7 cellular contexts compared by ENCODE assay signal in the genomic region with DNA sequence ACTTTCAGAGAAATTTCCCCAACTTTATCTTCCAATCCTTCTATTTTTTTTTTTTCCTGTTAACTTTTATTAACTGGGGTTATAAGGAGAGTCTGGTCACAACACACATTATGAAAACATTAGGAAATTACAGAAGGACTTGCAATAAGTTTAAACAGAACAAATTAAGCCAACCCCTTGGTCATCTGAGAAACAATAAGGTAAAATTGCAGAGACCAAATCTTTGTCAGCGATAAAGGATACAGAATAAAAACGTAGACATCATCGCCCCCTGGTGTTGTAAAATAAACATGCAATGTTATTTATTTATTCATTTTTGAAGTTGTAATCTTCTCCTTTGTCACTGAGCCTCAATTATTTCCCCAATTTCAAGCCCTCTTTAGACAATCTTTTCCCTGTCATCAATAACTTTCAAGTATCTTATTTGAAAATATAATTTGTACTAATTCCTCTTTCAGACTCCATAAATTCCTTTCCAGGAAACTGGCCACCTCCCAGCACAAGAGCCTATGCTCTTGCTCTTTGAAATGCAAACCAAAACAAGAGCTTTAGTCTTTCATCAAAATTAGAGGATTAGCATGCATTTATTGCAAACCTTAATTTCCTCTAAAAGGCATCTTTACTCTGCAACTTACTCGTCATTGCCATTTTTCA. TPM values are rescaled to one million over a fixed set of nuclear protein-coding genes. Genes with fewer than 3 reads are reported as not detected.
A peak's percentile ranks its signal among the peaks of the same experiment; 100 is the strongest.
DNase-seq lines count a peak whose midpoint lies in the region; ATAC-seq and TF ChIP-seq lines count a peak whose summit lies in the region.

No MANE protein-coding gene starts in this region.

- no peak for TF ChIP-seq POLR2A in suprapubic skin (IDR thresholded peaks at IDR 0.05)

- TF ChIP-seq CTCF in GM12865 (IDR thresholded peaks at IDR 0.05; ENCODE audit: insufficient read depth, low read depth, low read length, missing control alignments) (peak; percentile 43), LNCAP (IDR thresholded peaks at IDR 0.05) (peak; percentile 52), SK-N-SH (IDR thresholded peaks at IDR 0.05) (peak; percentile 75), foreskin keratinocyte (conservative IDR thresholded peaks at IDR 0.05) (peak; percentile 79), suprapubic skin (IDR thresholded peaks at IDR 0.05) (peak; percentile 32 to 40)

- H3K4me1 ChIP-seq in SK-N-SH (ENCODE audit: control insufficient read depth in 1 of 2, insufficient read depth in 2 of 2, low read depth in 1 of 2, low read length in 1 of 2) (no peaks in the 10 kb centered on the region), foreskin keratinocyte (no peaks in the 10 kb centered on the region), suprapubic skin (no peaks in the 10 kb centered on the region)

- no peaks in the 10 kb centered on the region for H3F3A ChIP-seq in SK-N-SH (replicated peaks; ENCODE audit: insufficient read depth)

- H3K9me3 ChIP-seq in SK-N-SH = no peaks in the 10 kb centered on the region
- no peaks in the 10 kb centered on the region for H3K9me3 ChIP-seq in suprapubic skin

- H3K9ac ChIP-seq in SK-N-SH = no peak overlapping the region

- CTCF ChIA-PET in SK-N-SH (lab: Yijun Ruan, JAX) = interaction anchor here (0.6 to 4.8 kb wide), 12 partner anchors 14 to 1247 kb away, joined by 3 to 26 read pairs (median 3); no protein-coding TSS in a partner anchor

- ATAC-seq in foreskin keratinocyte = no peak

- WGBS in SK-N-SH (ENCODE audit: low lambda C conversion rate) = 20% methylated on average over 4 of the region's 4 CpGs
- 23% methylated on average over 4 of the region's 4 CpGs for WGBS in suprapubic skin

- H3K27ac ChIP-seq in SK-N-SH (ENCODE audit: low read depth in 2 of 2, low read length in 1 of 2) (no peak overlapping the region), foreskin keratinocyte (no peak overlapping the region), suprapubic skin (no peak overlapping the region)

- POLR2A ChIA-PET in SK-N-SH (lab: Yijun Ruan, JAX) = no interaction called here

- H3K9me2 ChIP-seq in SK-N-SH = no peaks in the 10 kb centered on the region

- H3K36me3 ChIP-seq in SK-N-SH (replicated peaks in 1 of 2; ENCODE audit: control insufficient read depth in 1 of 2, insufficient read depth in 2 of 2, low read length in 1 of 2) = no peaks in the 10 kb centered on the region
- no peaks in the 10 kb centered on the region for H3K36me3 ChIP-seq in suprapubic skin

- peaks cover 2% of the 10 kb centered on the region for H3K27me3 ChIP-seq in SK-N-SH (ENCODE audit: insufficient read depth)
- H3K27me3 ChIP-seq in foreskin keratinocyte = peaks cover 33% of the 10 kb centered on the region
- H3K27me3 ChIP-seq in suprapubic skin = no peaks in the 10 kb centered on the region

- no peak overlapping the region for H2AFZ ChIP-seq in SK-N-SH (ENCODE audit: low read depth)

- TF ChIP-seq EP300 in SK-N-SH (IDR thresholded peaks at IDR 0.05; ENCODE audit: borderline replicate concordance in 1 of 2, low read depth in 1 of 2, low read length in 1 of 2) = no peak
- no peak for TF ChIP-seq EP300 in suprapubic skin (IDR thresholded peaks at IDR 0.05)

- TF ChIP-seq RAD21 in SK-N-SH (IDR thresholded peaks at IDR 0.05; ENCODE audit: low read length) = peak; percentile 76

- DNase-seq in GM12865 (ENCODE audit: low read depth) (peak; percentile 45), SK-N-SH (peak; percentile 25), foreskin keratinocyte (peak in 1 of 2 donors; percentile 18), suprapubic skin (ENCODE audit: low spot score in 2 of 2) (no peak), C1 segment of cervical spinal cord (lab: John Stamatoyannopoulos, UW) (no peak), cerebellar cortex (ENCODE audit: low spot score) (no peak)

- no peak overlapping the region for H3K4me3 ChIP-seq in GM12865 (ENCODE audit: low read depth, low read length)
- no peak overlapping the region for H3K4me3 ChIP-seq in SK-N-SH (ENCODE audit: low read depth in 2 of 2, low read length in 1 of 2)
- no peak overlapping the region for H3K4me3 ChIP-seq in suprapubic skin

- no peak overlapping the region for H3K4me2 ChIP-seq in SK-N-SH

- H4K20me1 ChIP-seq in SK-N-SH (ENCODE audit: insufficient read depth) = no peaks in the 10 kb centered on the region

- H3K79me2 ChIP-seq in SK-N-SH (ENCODE audit: insufficient read depth) = no peaks in the 10 kb centered on the region

TF ChIP-seq in SK-N-SH, 30 proteins besides CTCF, POLR2A, EP300 and RAD21:
- TF ChIP-seq RFX5 (IDR thresholded peaks at IDR 0.05; ENCODE audit: low read length) = no peak
- TF ChIP-seq SMC3 (IDR thresholded peaks at IDR 0.05; ENCODE audit: low read depth, low read length) = peak; percentile 57
- no peak for TF ChIP-seq CHD2 (IDR thresholded peaks at IDR 0.05; ENCODE audit: low read length, partially characterized antibody)
- no peak for TF ChIP-seq FOXJ3 (CRISPR knock-in tag; IDR thresholded peaks at IDR 0.05)

RNA-seq across cellular contexts. Expression of a gene that starts 19.5 kb away (rescaled TPM):
- polyA plus RNA-seq in SK-N-SH (2012; rRNA removed) (not detected in 2 replicates), foreskin keratinocyte (not detected in 2 replicates)
- not detected in 2 replicates for polyA plus RNA-seq in SK-N-SH (2012; cell fraction: cytosol; rRNA removed)
- not detected in 2 replicates for polyA plus RNA-seq in SK-N-SH (2012; cell fraction: nucleus; rRNA removed)
- total RNA-seq in foreskin keratinocyte (not detected in 2 replicates), suprapubic skin (not detected)

RNA-seq across cellular contexts. Expression of a gene that starts 30.4 kb away (rescaled TPM):
- polyA plus RNA-seq in SK-N-SH (2012; rRNA removed) = 4.8 TPM in 2 replicates
- polyA plus RNA-seq in SK-N-SH (2012; cell fraction: cytosol; rRNA removed) = 6.9 and 9.4 TPM in 2 replicates
- 0.90 and 1.2 TPM in 2 replicates for polyA plus RNA-seq in SK-N-SH (2012; cell fraction: nucleus; rRNA removed)
- total RNA-seq in foreskin keratinocyte = 11.4 and 15.4 TPM in 2 replicates
- 16.6 and 26.1 TPM in 2 replicates for polyA plus RNA-seq in foreskin keratinocyte
- 1 to 10 TPM in 2 of 4 donors, under 1 TPM in 1, not detected in 1; 0.62 to 4.3 (median 1.2) TPM for total RNA-seq in suprapubic skin

Comparison
In these comparisons a context has a peak if more than half of its experiments do, and no peak if none do; other contexts are left out.
1. DNase-seq: peak in GM12865 (single experiment) and SK-N-SH (single experiment); none in suprapubic skin (0 of 2), C1 segment of cervical spinal cord (0 of 14) and cerebellar cortex (single experiment).
2. Peak in every context shown above with its lines, with median percentiles within 50 percentile points of each other: CTCF ChIP-seq.